Comparison of ENCODE assay signal across 8 cellular contexts in genomic region chrX:8731579-8732395, GRCh38.
A peak's percentile ranks its signal among the peaks of the same experiment; 100 is the strongest.
DNase-seq lines count a peak whose midpoint lies in the region; TF ChIP-seq lines count a peak whose summit lies in the region.

Gene ANOS1 (minus strand): TSS chrX:8732137. CDS start chrX:8732036, 101 bp downstream.

- H3K4me3 ChIP-seq in iPS-11a (ENCODE audit: low read depth, low read length) (peak within 1 kb of the TSS; percentile 65), skin epidermis (peak within 1 kb of the TSS; percentile 18 to 49 (median 30))

- in situ Hi-C loops in GM13977 (cut with MboI; ENCODE audit: low pct_unique_long_range_greater_than_20kb, low sequenced_read_pairs, unreplicated experiment) = loop anchor here (25.0 kb wide), 1 partner anchor 744 kb away; no protein-coding TSS in a partner anchor

- no peak for TF ChIP-seq CTCF in GM13977 (IDR thresholded peaks at IDR 0.05; ENCODE audit: extremely low read depth, insufficient read depth, missing control alignments)

- peak within 1 kb of the TSS in 2 of 21 experiments; percentile 21 to 31 for H3K27ac ChIP-seq in skin epidermis

- DNase-seq in NCI-H345 (lab: John Stamatoyannopoulos, UW) (peak; percentile 41), NCI-H345 treated with DMSO at 0.1 percent for 48 hours (lab: John Stamatoyannopoulos, UW; ENCODE audit: unreplicated experiment) (no peak), anterior cingulate cortex (lab: John Stamatoyannopoulos, UW) (peak in 53 of 58 donors; percentile 1 to 75 (median 46)), GM13977 (ENCODE audit: low spot score) (no peak), NK-92 (lab: John Stamatoyannopoulos, UW; ENCODE audit: unreplicated experiment) (no peak)
- no peak for DNase-seq in activated CD4-positive, alpha-beta T cell treated with anti-CD3 and anti-CD28 coated beads for 1 hour

Comparison
In these comparisons a context has a peak if more than half of its experiments do, and no peak if none do; other contexts are left out.
1. DNase-seq: peak in NCI-H345 (single experiment) and anterior cingulate cortex (53 of 58); none in NCI-H345 treated with DMSO at 0.1 percent for 48 hours (single experiment), GM13977 (single experiment), NK-92 (single experiment) and activated CD4-positive, alpha-beta T cell treated with anti-CD3 and anti-CD28 coated beads for 1 hour (single experiment).